Comparison of ENCODE assay signal across 26 cellular contexts in genomic region chr2:18915227-18915626, GRCh38.
DNase-seq lines count a peak whose midpoint lies in the region; ATAC-seq, FAIRE-seq and TF ChIP-seq lines count a peak whose summit lies in the region.
"Had no signal": no experiment of that assay in that cellular context is flagged by ENCODE, and none has a peak within 500 bp of the region (broad histone marks: within the 10 kb centered on the region; RNA-seq: fewer than 3 reads in every experiment).

No MANE protein-coding gene starts in this region.

- no CpG with 5 or more reads among the region's 1 CpG for WGBS in IMR-90 (ENCODE audit: extremely low coverage in 2 of 2, insufficient read length in 1 of 2), 2 experiments
- WGBS in ectodermal cell, 2 experiments = 34 to 39% methylated on average over 1 of the region's 1 CpG
- WGBS in mesendoderm (ENCODE audit: extremely low coverage, insufficient coverage, low lambda C conversion rate) = no CpG with 5 or more reads among the region's 1 CpG

- H2BK15ac ChIP-seq in IMR-90 (ENCODE audit: low read depth, low read length) = no peak overlapping the region
- H2BK15ac ChIP-seq in mesendoderm (replicated peaks; ENCODE audit: low read depth) = no peak overlapping the region

- H3K27me3 ChIP-seq in IMR-90 (ENCODE audit: control insufficient read depth, insufficient read depth, low read length) (no peaks in the 10 kb centered on the region), ectodermal cell (ENCODE audit: control insufficient read depth, insufficient read depth, low read length, poor library complexity, severe bottlenecking) (no peaks in the 10 kb centered on the region), mesendoderm (ENCODE audit: insufficient read depth, low read length, poor library complexity) (no peaks in the 10 kb centered on the region), neural progenitor cell (no peaks in the 10 kb centered on the region)
- H3K27me3 ChIP-seq: BE2C; BLaER1 treated with 17β-estradiol and CSF1 and Interleukin-3, amounts not matched to agents 10 nM and 100 nM had no signal

- no TSS peak for BruUV-seq in IMR-90 (replicated peaks; lab: Mats Ljungman, UMichigan)

- no peak for FAIRE-seq in urothelium cell line (lab: Jason Lieb, UNC)
- FAIRE-seq: D721Med, GM12878, GM19239 had no signal

- H3K4me2 ChIP-seq in IMR-90 (ENCODE audit: low read depth, low read length) = no peak overlapping the region
- no peak overlapping the region for H3K4me2 ChIP-seq in mesendoderm (ENCODE audit: low read length)
- H3K4me2 ChIP-seq in neural progenitor cell = peak overlapping the region; percentile 27
- H3K4me2 ChIP-seq: A549; BLaER1 treated with 17β-estradiol and CSF1 and Interleukin-3, amounts not matched to agents 10 nM and 100 nM had no signal

- H3K4me3 ChIP-seq in IMR-90 (ENCODE audit: insufficient read depth, low read depth, low read length) (no peak overlapping the region), ectodermal cell (ENCODE audit: insufficient read depth, low read depth, low read length) (no peak overlapping the region), mesendoderm (ENCODE audit: low read length) (no peak overlapping the region), neural progenitor cell (no peak overlapping the region)
- H3K4me3 ChIP-seq: A549; BLaER1 treated with 17β-estradiol and CSF1 and Interleukin-3, amounts not matched to agents 10 nM and 100 nM; GM12878; GM23248 had no signal

- H4K5ac ChIP-seq in IMR-90 (ENCODE audit: low read depth, low read length) = no peak overlapping the region
- H4K5ac ChIP-seq in mesendoderm (ENCODE audit: low read length) = no peak overlapping the region

- H3K79me2 ChIP-seq in mesendoderm (ENCODE audit: control insufficient read depth, insufficient read depth, low read length) = no peaks in the 10 kb centered on the region
- no peaks in the 10 kb centered on the region for H3K79me2 ChIP-seq in neural progenitor cell (ENCODE audit: low read depth)

- DNase-seq in IMR-90 = no peak
- DNase-seq in mesendoderm = peak; percentile 62
- DNase-seq in neural progenitor cell (ENCODE audit: low spot score) = peak; percentile 4
- DNase-seq in urothelium cell line (ENCODE audit: low spot score) = no peak
- no peak for DNase-seq in NCI-H82 (lab: John Stamatoyannopoulos, UW)
- no peak for DNase-seq in dermis blood vessel endothelial cell
- DNase-seq: 8988T; ACHN; AML-193; BE2C; CD4-positive, alpha-beta T cell; CD8-positive, alpha-beta memory T cell; DMS 273 treated with DMSO at 0.1 percent for 48 hours; DMS79; EL; GDM1; GM23248; H9 had no signal

- no peaks in the 10 kb centered on the region for H4K20me1 ChIP-seq in IMR-90 (ENCODE audit: insufficient read depth, low read length)
- H4K20me1 ChIP-seq in neural progenitor cell (ENCODE audit: low read depth) = no peaks in the 10 kb centered on the region
- H4K20me1 ChIP-seq: BLaER1 treated with 17β-estradiol and CSF1 and Interleukin-3, amounts not matched to agents 10 nM and 100 nM had no signal

- H2AK5ac ChIP-seq in IMR-90 (ENCODE audit: low read depth, low read length) = no peak overlapping the region
- H2AK5ac ChIP-seq in mesendoderm (ENCODE audit: low read length) = no peak overlapping the region

- H4K91ac ChIP-seq in IMR-90 (ENCODE audit: insufficient read depth, low read depth, low read length) = no peak overlapping the region

- no peak overlapping the region for H3K14ac ChIP-seq in IMR-90 (replicated peaks; ENCODE audit: low read depth, low read length)

- H3K36me3 ChIP-seq in IMR-90 (ENCODE audit: control insufficient read depth, insufficient read depth, low read length) (no peaks in the 10 kb centered on the region), ectodermal cell (ENCODE audit: control insufficient read depth, insufficient read depth, low read length) (no peaks in the 10 kb centered on the region), mesendoderm (ENCODE audit: control insufficient read depth, insufficient read depth, low read length) (no peaks in the 10 kb centered on the region), neural progenitor cell (no peaks in the 10 kb centered on the region)
- H3K36me3 ChIP-seq: BE2C; BLaER1 treated with 17β-estradiol and CSF1 and Interleukin-3, amounts not matched to agents 10 nM and 100 nM had no signal

- intact Hi-C loops in IMR-90 (cut with micrococcal nuclease) = no loop called here

- H2AFZ ChIP-seq in IMR-90 (replicated peaks; ENCODE audit: low read length, poor library complexity) (no peak overlapping the region), neural progenitor cell (replicated peaks) (no peak overlapping the region)
- H2AFZ ChIP-seq: GM23248 had no signal

- TF ChIP-seq POLR2A in IMR-90 (IDR thresholded peaks at IDR 0.05; ENCODE audit: low read depth, low read length) = no peak

- H3K18ac ChIP-seq in IMR-90 (ENCODE audit: low read depth, low read length) (peak overlapping the region; percentile 46; the same call in 1 of the 2 replicates), mesendoderm (ENCODE audit: low read length) (no peak overlapping the region)

- no peak for TF ChIP-seq RAD21 in IMR-90 (IDR thresholded peaks at IDR 0.05; ENCODE audit: low read length)

- ATAC-seq in IMR-90 (ENCODE audit: low read depth) = no peak
- ATAC-seq: A549, GM12878, HCT116 had no signal

- no peak overlapping the region for H4K8ac ChIP-seq in IMR-90 (ENCODE audit: low read depth in 2 of 2, low read length in 2 of 2)
- H4K8ac ChIP-seq in mesendoderm (ENCODE audit: low read depth, low read length) = no peak overlapping the region

- H2AK9ac ChIP-seq in IMR-90 (replicated peaks; ENCODE audit: low read depth, low read length, poor library complexity) = no peak overlapping the region

- no peak overlapping the region for H3K4me3 Mint-ChIP-seq in neural progenitor cell
- H3K4me3 Mint-ChIP-seq: CD14-positive monocyte; CD4-positive, alpha-beta T cell; CD8-positive, alpha-beta memory T cell; H9 had no signal

- H2BK120ac ChIP-seq in IMR-90 (ENCODE audit: low read depth, low read length) (no peak overlapping the region; the same call in 1 of the 2 replicates), mesendoderm (ENCODE audit: low read depth, low read length) (no peak overlapping the region)

- H3K4me1 Mint-ChIP-seq in neural progenitor cell = peaks cover 8% of the 10 kb centered on the region
- H3K4me1 Mint-ChIP-seq: CD14-positive monocyte; CD8-positive, alpha-beta memory T cell had no signal

- H3K27ac Mint-ChIP-seq in neural progenitor cell = no peak overlapping the region
- H3K27ac Mint-ChIP-seq: CD14-positive monocyte; CD4-positive, alpha-beta T cell; CD8-positive, alpha-beta memory T cell; H9 had no signal

- H3K27me3 Mint-ChIP-seq in neural progenitor cell (ENCODE audit: insufficient read depth, low read depth) = no peaks in the 10 kb centered on the region
- H3K27me3 Mint-ChIP-seq: CD4-positive, alpha-beta T cell had no signal

- H3K4me1 ChIP-seq in IMR-90 (ENCODE audit: control insufficient read depth, insufficient read depth, low read length) (peaks cover 9% of the 10 kb centered on the region), ectodermal cell (ENCODE audit: control insufficient read depth, insufficient read depth, low read length) (no peaks in the 10 kb centered on the region), mesendoderm (ENCODE audit: control insufficient read depth, low read depth, low read length) (peaks cover 2% of the 10 kb centered on the region), neural progenitor cell (no peaks in the 10 kb centered on the region)
- H3K4me1 ChIP-seq: BE2C; BLaER1 treated with 17β-estradiol and CSF1 and Interleukin-3, amounts not matched to agents 10 nM and 100 nM had no signal

- H3K79me1 ChIP-seq in IMR-90 (ENCODE audit: low read depth in 1 of 2, low read length in 2 of 2) = peaks cover 0 to 5% of the 10 kb centered on the region in 2 experiments; a peak in 1 of 4 replicates
- no peaks in the 10 kb centered on the region for H3K79me1 ChIP-seq in mesendoderm (ENCODE audit: low read length)

- H3K23ac ChIP-seq in IMR-90 (ENCODE audit: low read depth, low read length) (no peak overlapping the region), mesendoderm (ENCODE audit: low read length) (no peak overlapping the region)

- H3K9me3 ChIP-seq in IMR-90 (ENCODE audit: control insufficient read depth, insufficient read depth, low read length) (no peaks in the 10 kb centered on the region), ectodermal cell (ENCODE audit: control insufficient read depth, low read length) (no peaks in the 10 kb centered on the region), neural progenitor cell (ENCODE audit: low read depth) (no peaks in the 10 kb centered on the region)
- H3K9me3 ChIP-seq: A549; BE2C; BLaER1 treated with 17β-estradiol and CSF1 and Interleukin-3, amounts not matched to agents 10 nM and 100 nM had no signal

- H3K9me1 ChIP-seq in IMR-90 (ENCODE audit: insufficient read depth, low read length) = peaks cover 17% of the 10 kb centered on the region

- POLR2A ChIA-PET in IMR-90 (lab: Charles Lee; ENCODE audit: unreplicated experiment) = no interaction called here

- H2BK20ac ChIP-seq in IMR-90 (ENCODE audit: low read depth, low read length) = no peak overlapping the region

- no peaks in the 10 kb centered on the region for H3K9me3 Mint-ChIP-seq in neural progenitor cell
- H3K9me3 Mint-ChIP-seq: CD4-positive, alpha-beta T cell; CD8-positive, alpha-beta memory T cell; H9 had no signal

- H3K9ac ChIP-seq in IMR-90 (ENCODE audit: low read depth, low read length) = no peak overlapping the region
- H3K9ac ChIP-seq in mesendoderm (ENCODE audit: low read length) = no peak overlapping the region
- no peak overlapping the region for H3K9ac ChIP-seq in neural progenitor cell
- H3K9ac ChIP-seq: BLaER1 treated with 17β-estradiol and CSF1 and Interleukin-3, amounts not matched to agents 10 nM and 100 nM; GM23248 had no signal

- H3K36me3 Mint-ChIP-seq in neural progenitor cell = no peaks in the 10 kb centered on the region
- H3K36me3 Mint-ChIP-seq: CD14-positive monocyte had no signal

- dilution Hi-C loops in IMR-90 (cut with HindIII; ENCODE audit: low sequenced_read_pairs, unreplicated experiment) = no loop called here

- H3K27ac ChIP-seq in IMR-90 (ENCODE audit: insufficient read depth, low read length) = no peak overlapping the region
- peak overlapping the region; percentile 13 for H3K27ac ChIP-seq in ectodermal cell (ENCODE audit: insufficient read depth, low read depth, low read length, poor library complexity, severe bottlenecking)
- H3K27ac ChIP-seq in mesendoderm (ENCODE audit: low read depth, low read length) = no peak overlapping the region
- no peak overlapping the region for H3K27ac ChIP-seq in neural progenitor cell
- H3K27ac ChIP-seq: A549; BLaER1 treated with 17β-estradiol and CSF1 and Interleukin-3, amounts not matched to agents 10 nM and 100 nM; GM23248 had no signal

- CTCF ChIA-PET in IMR-90 (lab: Yijun Ruan, JAX) = interaction anchor here (1.2 kb wide), 1 partner anchor 73 kb away, joined by 3 read pairs; no protein-coding TSS in a partner anchor

- H2BK5ac ChIP-seq in IMR-90 (ENCODE audit: low read depth, low read length, poor library complexity, severe bottlenecking) (no peak overlapping the region), mesendoderm (ENCODE audit: low read length) (no peak overlapping the region)

- H3K56ac ChIP-seq in IMR-90 (ENCODE audit: extremely low read depth, insufficient read depth, low read length) (no peak overlapping the region), mesendoderm (ENCODE audit: low read length) (no peak overlapping the region)

- peaks cover 6% of the 10 kb centered on the region for H3F3A ChIP-seq in neural progenitor cell (ENCODE audit: low read depth)

- TF ChIP-seq CTCF in IMR-90 (conservative IDR thresholded peaks at IDR 0.05; ENCODE audit: low read depth, low read length) (no peak), neural progenitor cell (IDR thresholded peaks at IDR 0.05) (no peak)

- in situ Hi-C loops in IMR-90 (cut with MboI; ENCODE audit: low sequenced_read_pairs) = no loop called here

- no peak overlapping the region for H3K4ac ChIP-seq in IMR-90 (ENCODE audit: low read depth, low read length)
- no peak overlapping the region for H3K4ac ChIP-seq in mesendoderm (ENCODE audit: low read depth, low read length)

Comparison
In these comparisons a context has a peak if more than half of its experiments do, and no peak if none do; other contexts are left out.
1. DNase-seq: peak in mesendoderm (single experiment) and neural progenitor cell (single experiment); none in IMR-90 (single experiment), urothelium cell line (single experiment), NCI-H82 (single experiment) and dermis blood vessel endothelial cell (single experiment).